1 cellular context compared by ENCODE assay signal in genomic region chr12:121796855-121797751, GRCh38.
A peak's percentile ranks its signal among the peaks of the same experiment; 100 is the strongest.
TF ChIP-seq lines count a peak whose summit lies in the region.

No MANE protein-coding gene starts in this region.

TF ChIP-seq in HEK293, 187 proteins besides CTCF, POLR2A, EP300 and RAD21 (continued from another document):
- TF ChIP-seq ZNF449 (tag by site-specific recombination; IDR thresholded peaks at IDR 0.05), result 0 out of 2 replicates have a peak, but pooled peaks have one; percentile 22
- peak; percentile 35; the same call in 1 of the 2 replicates for TF ChIP-seq ZXDB (tag by site-specific recombination; IDR thresholded peaks at IDR 0.05)
- peak; percentile 49; the same call in 1 of the 2 replicates for TF ChIP-seq ZBTB7A (tag by site-specific recombination; IDR thresholded peaks at IDR 0.05; ENCODE audit: low read depth)
- peak; percentile 97 for TF ChIP-seq KLF1 (tag by site-specific recombination; IDR thresholded peaks at IDR 0.05)
- TF ChIP-seq ZNF324 (tag by site-specific recombination; IDR thresholded peaks at IDR 0.05), result 0 out of 2 replicates have a peak, but pooled peaks have one; percentile 36
- peak; percentile 84 for TF ChIP-seq SP7 (tag by site-specific recombination; IDR thresholded peaks at IDR 0.05)
- peak; percentile 99 for TF ChIP-seq GLIS1 (tag by site-specific recombination; IDR thresholded peaks at IDR 0.05)
- peak; percentile 87 for TF ChIP-seq KLF7 (tag by site-specific recombination; IDR thresholded peaks at IDR 0.05; ENCODE audit: borderline replicate concordance)
- TF ChIP-seq PATZ1 (tag by site-specific recombination; IDR thresholded peaks at IDR 0.05), result peak; percentile 93
- no peak for TF ChIP-seq SCRT1 (tag by site-specific recombination; IDR thresholded peaks at IDR 0.05; ENCODE audit: borderline replicate concordance)
- peak; percentile 63; the same call in 1 of the 2 replicates for TF ChIP-seq ZBTB10 (tag by site-specific recombination; IDR thresholded peaks at IDR 0.05)
- no peak for TF ChIP-seq ZNF626 (tag by site-specific recombination; IDR thresholded peaks at IDR 0.05)
- TF ChIP-seq ZBTB17 (tag by site-specific recombination; IDR thresholded peaks at IDR 0.05), result peak; percentile 48
TF ChIP-seq in HEK293: peak in this region for 47.
